22 cellular contexts compared by ENCODE assay signal in genomic region chr5:104815212-104815611, GRCh38.
DNase-seq lines count a peak whose midpoint lies in the region; ATAC-seq and FAIRE-seq lines count a peak whose summit lies in the region.
"Had no signal": no experiment of that assay in that cellular context is flagged by ENCODE, and none has a peak within 500 bp of the region (broad histone marks: within the 10 kb centered on the region; RNA-seq: fewer than 3 reads in every experiment).

No MANE protein-coding gene starts in this region.

- intact Hi-C loops in sciatic nerve (cut with DNase I) = no loop called here

- 16 to 22% (median 18%) methylated on average over 1 of the region's 1 CpG for WGBS in small intestine, 3 donors

- H3K4me3 ChIP-seq in small intestine (ENCODE audit: low read depth in 1 of 2, low read length in 2 of 2) = no peak overlapping the region
- H3K4me3 ChIP-seq: PC-9, SK-N-MC had no signal

- H3K36me3 ChIP-seq in small intestine (ENCODE audit: control insufficient read depth in 2 of 2, insufficient read depth in 2 of 2, low read length in 2 of 2) = no peaks in the 10 kb centered on the region

- no peaks in the 10 kb centered on the region for H3K27me3 ChIP-seq in small intestine (ENCODE audit: control insufficient read depth in 2 of 2, insufficient read depth in 2 of 2, low read length in 2 of 2)

- FAIRE-seq in small intestine (lab: Jason Lieb, UNC) = no peak

- DNase-seq in DMS 273 treated with DMSO at 0.1 percent for 48 hours (lab: John Stamatoyannopoulos, UW) (peak; percentile 40), NCI-H1694 (lab: John Stamatoyannopoulos, UW) (peak; percentile 17), cerebellar cortex (ENCODE audit: low spot score) (peak; percentile 14), sciatic nerve (ENCODE audit: low spot score) (no peak), small intestine (no peak)
- DNase-seq in stimulated activated naive CD4-positive, alpha-beta T cell treated with Interleukin-2 at 50 U/mL for 16 hours (lab: John Stamatoyannopoulos, UW) = no peak
- DNase-seq: ACHN; C1 segment of cervical spinal cord; Calu3; CD8-positive, alpha-beta memory T cell; DMS53; GF-D8; H9; HFFc6; Karpas-422; NCI-H1930; NCI-H526 treated with DMSO at 0.1 percent for 48 hours; PC-9; RPMI8226; SHP77 had no signal

- H3K4me1 ChIP-seq in small intestine (ENCODE audit: control insufficient read depth in 2 of 2, insufficient read depth in 1 of 2, low read depth in 1 of 2, low read length in 1 of 2) = no peaks in the 10 kb centered on the region

- ATAC-seq in sciatic nerve = peak; percentile 56
- no peak for ATAC-seq in GM18502 (IDR thresholded peaks at IDR 0.05; ENCODE audit: poor library complexity, unreplicated experiment)

- H3K27ac ChIP-seq in small intestine (ENCODE audit: low read depth in 1 of 2, low read length in 1 of 2) = no peak overlapping the region
- H3K27ac ChIP-seq: PC-9, SK-N-MC had no signal

- no peaks in the 10 kb centered on the region for H3K9me3 ChIP-seq in small intestine (ENCODE audit: control insufficient read depth, low read depth)

Comparison
In these comparisons a context has a peak if more than half of its experiments do, and no peak if none do; other contexts are left out.
1. DNase-seq: peak in DMS 273 treated with DMSO at 0.1 percent for 48 hours (single experiment), NCI-H1694 (single experiment) and cerebellar cortex (single experiment); none in sciatic nerve (single experiment), stimulated activated naive CD4-positive, alpha-beta T cell treated with Interleukin-2 at 50 U/mL for 16 hours (single experiment) and small intestine (single experiment).